Comparison of ENCODE assay signal across 1 cellular context in the genomic region with DNA sequence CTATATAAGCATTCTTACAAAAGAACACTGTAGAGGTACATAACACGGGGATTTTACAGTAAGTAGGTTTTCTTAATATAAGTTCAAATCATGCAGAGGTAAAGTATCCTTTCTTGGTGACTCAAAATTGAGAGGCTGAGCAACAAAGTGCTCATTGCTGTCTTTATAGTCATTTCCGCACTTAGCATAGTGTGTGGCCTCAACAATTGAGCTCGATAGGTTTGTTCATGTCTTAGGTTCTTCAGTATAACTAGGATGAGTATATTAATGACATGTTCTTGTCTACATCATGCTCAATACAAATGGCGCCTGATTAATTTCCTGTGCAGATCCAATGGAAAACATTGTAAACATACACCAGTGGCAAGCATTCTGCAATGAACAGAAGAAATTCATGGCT.
TF ChIP-seq lines count a peak whose summit lies in the region.

No MANE protein-coding gene starts in this region.

TF ChIP-seq in H1, 55 proteins besides CTCF, POLR2A, EP300 and RAD21:
- TF ChIP-seq POLR2AphosphoS5 (IDR thresholded peaks at IDR 0.05; ENCODE audit: low read depth, low read length), result no peak
- TF ChIP-seq NRF1 (IDR thresholded peaks at IDR 0.05; ENCODE audit: low read depth, low read length), result no peak
- no peak for TF ChIP-seq SAP30 (IDR thresholded peaks at IDR 0.05; ENCODE audit: insufficient read depth, insufficient replicate concordance, low read length)
- no peak for TF ChIP-seq CHD1 (IDR thresholded peaks at IDR 0.05; ENCODE audit: low read depth, low read length)
- no peak for TF ChIP-seq NANOG (IDR thresholded peaks at IDR 0.05; ENCODE audit: insufficient read depth, low read depth, low read length, poor library complexity, severe bottlenecking)
- no peak for TF ChIP-seq RFX5 (IDR thresholded peaks at IDR 0.05; ENCODE audit: borderline replicate concordance, low read depth, low read length)
TF ChIP-seq in H1: peak in this region for 0.
